In genomic region chr13:60756306-60756705, GRCh38 we compare ENCODE assay signal across 1 cellular context.
TF ChIP-seq lines count a peak whose summit lies in the region.

No MANE protein-coding gene starts in this region.

TF ChIP-seq in H1, 55 proteins besides CTCF, POLR2A, EP300 and RAD21 (continued from another document):
- TF ChIP-seq KDM5A (IDR thresholded peaks at IDR 0.05; ENCODE audit: low read length) (no peak), EGR1 (IDR thresholded peaks at IDR 0.05; ENCODE audit: borderline replicate concordance, low read depth, low read length) (no peak)
- TF ChIP-seq, protein P1, sequence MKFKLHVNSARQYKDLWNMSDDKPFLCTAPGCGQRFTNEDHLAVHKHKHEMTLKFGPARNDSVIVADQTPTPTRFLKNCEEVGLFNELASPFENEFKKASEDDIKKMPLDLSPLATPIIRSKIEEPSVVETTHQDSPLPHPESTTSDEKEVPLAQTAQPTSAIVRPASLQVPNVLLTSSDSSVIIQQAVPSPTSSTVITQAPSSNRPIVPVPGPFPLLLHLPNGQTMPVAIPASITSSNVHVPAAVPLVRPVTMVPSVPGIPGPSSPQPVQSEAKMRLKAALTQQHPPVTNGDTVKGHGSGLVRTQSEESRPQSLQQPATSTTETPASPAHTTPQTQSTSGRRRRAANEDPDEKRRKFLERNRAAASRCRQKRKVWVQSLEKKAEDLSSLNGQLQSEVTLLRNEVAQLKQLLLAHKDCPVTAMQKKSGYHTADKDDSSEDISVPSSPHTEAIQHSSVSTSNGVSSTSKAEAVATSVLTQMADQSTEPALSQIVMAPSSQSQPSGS (IDR thresholded peaks at IDR 0.05; ENCODE audit: low read length) = no peak
TF ChIP-seq in H1: peak in this region for 0.
